25 cellular contexts compared by ENCODE assay signal in genomic region chr4:121238461-121238860, GRCh38.
"Had no signal": no experiment of that assay in that cellular context is flagged by ENCODE, and none has a peak within 500 bp of the region (broad histone marks: within the 10 kb centered on the region; RNA-seq: fewer than 3 reads in every experiment).

No MANE protein-coding gene starts in this region.

- H3K27ac Mint-ChIP-seq: memory B cell; naive thymus-derived CD8-positive, alpha-beta T cell; nephron progenitor cell; neural progenitor cell; stimulated activated effector memory CD8-positive, alpha-beta T cell treated with anti-CD3 and anti-CD28 coated beads, Interleukin-12 subunit alpha, Interleukin-12 subunit beta, amount 100 ng/mL, for 72 hours had no signal

- H3K4me2 ChIP-seq: hepatocyte, neural progenitor cell had no signal

- H3K36me3 Mint-ChIP-seq: memory B cell; stimulated activated effector memory CD8-positive, alpha-beta T cell treated with anti-CD3 and anti-CD28 coated beads, Interleukin-12 subunit alpha, Interleukin-12 subunit beta, amount 100 ng/mL, for 72 hours had no signal

- ATAC-seq: heart right ventricle; left lung; naive thymus-derived CD8-positive, alpha-beta T cell; right cardiac atrium; stimulated activated effector memory CD8-positive, alpha-beta T cell treated with anti-CD3 and anti-CD28 coated beads, Interleukin-12 subunit alpha, Interleukin-12 subunit beta, amount 100 ng/mL, for 72 hours; upper lobe of right lung had no signal

- H3K4me3 Mint-ChIP-seq: memory B cell; naive thymus-derived CD8-positive, alpha-beta T cell; nephron progenitor cell; neural progenitor cell; stimulated activated effector memory CD8-positive, alpha-beta T cell treated with anti-CD3 and anti-CD28 coated beads, Interleukin-12 subunit alpha, Interleukin-12 subunit beta, amount 100 ng/mL, for 72 hours had no signal

- H3K27ac ChIP-seq: heart right ventricle, hepatocyte, left lung, neural progenitor cell, ovary, prostate gland, sigmoid colon, spleen, stomach, testis, thyroid gland, transverse colon, upper lobe of right lung had no signal

- H3K79me2 ChIP-seq: hepatocyte had no signal

- H3K4me1 Mint-ChIP-seq: memory B cell, neural progenitor cell had no signal

- H3K9me3 ChIP-seq: heart right ventricle, left lung, ovary, prostate gland, sigmoid colon, spleen, testis, thyroid gland, transverse colon, upper lobe of right lung had no signal

- H3K4me3 ChIP-seq: heart right ventricle, hepatocyte, left lung, neural progenitor cell, ovary, prostate gland, sigmoid colon, spleen, stomach, thyroid gland, transverse colon, upper lobe of right lung had no signal

- H3K36me3 ChIP-seq: heart right ventricle, left lung, neural progenitor cell, ovary, prostate gland, sigmoid colon, spleen, stomach, thyroid gland, transverse colon, upper lobe of right lung had no signal

- H2AFZ ChIP-seq: hepatocyte, neural progenitor cell had no signal

- H3K27me3 ChIP-seq: heart right ventricle, hepatocyte, left lung, neural progenitor cell, ovary, sigmoid colon, spleen, stomach, testis, thyroid gland, transverse colon, upper lobe of right lung had no signal

- H3K4me1 ChIP-seq: heart right ventricle, neural progenitor cell, prostate gland, sigmoid colon, stomach, testis, thyroid gland had no signal

- FAIRE-seq: small intestine, urothelium cell line had no signal

- H3K27me3 Mint-ChIP-seq: memory B cell; naive thymus-derived CD8-positive, alpha-beta T cell had no signal

- DNase-seq: heart right ventricle; islet precursor cell; left colon; naive thymus-derived CD8-positive, alpha-beta T cell; nephron progenitor cell; ovary; retina; sigmoid colon; small intestine; spleen; stimulated activated CD4-positive, alpha-beta T cell treated with anti-CD3 and anti-CD28 coated beads, Interleukin-4, amount 100 ng/mL, for 24 hours; stimulated activated naive CD4-positive, alpha-beta T cell; stomach; testis; thyroid gland; transverse colon; upper lobe of right lung had no signal

- H3K9me3 Mint-ChIP-seq: memory B cell; naive thymus-derived CD8-positive, alpha-beta T cell; stimulated activated effector memory CD8-positive, alpha-beta T cell treated with anti-CD3 and anti-CD28 coated beads, Interleukin-12 subunit alpha, Interleukin-12 subunit beta, amount 100 ng/mL, for 72 hours had no signal

- H3K9ac ChIP-seq: neural progenitor cell had no signal
